In the genomic region with DNA sequence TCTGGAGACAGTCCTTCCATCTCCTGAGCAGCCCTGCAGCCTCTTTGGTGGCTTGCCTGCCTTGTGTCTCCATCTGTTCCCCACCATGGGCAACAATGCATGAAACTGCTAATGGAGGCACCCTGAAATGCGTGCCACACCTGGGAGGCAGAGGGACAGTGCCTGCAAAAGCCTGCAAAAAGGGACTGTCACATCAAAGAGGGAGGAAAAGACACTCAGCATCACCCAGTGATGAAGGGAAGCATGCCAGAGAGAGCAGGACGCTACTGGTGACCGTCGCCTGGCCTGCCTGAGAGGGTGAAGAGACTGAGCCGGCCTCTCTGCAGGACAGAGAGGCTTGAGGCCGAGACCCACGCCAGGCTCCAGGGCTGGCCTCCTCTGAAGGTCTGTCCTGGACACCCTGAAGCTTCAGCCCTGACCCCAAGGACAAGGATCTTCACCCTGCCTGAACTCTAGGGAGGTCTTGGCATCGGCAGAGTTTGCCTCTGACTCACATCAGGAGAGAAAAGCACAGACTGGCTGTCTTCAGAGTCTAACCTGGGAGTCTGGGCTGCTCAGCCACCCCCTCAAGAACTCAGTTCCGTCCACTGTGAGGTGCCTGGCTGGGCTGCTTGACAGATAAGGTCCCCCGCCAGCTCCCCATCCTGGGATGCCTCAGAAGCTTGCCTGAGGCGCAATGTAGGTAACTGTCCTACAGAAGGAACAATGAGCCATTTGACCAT, we compare ENCODE assay signal across 11 cellular contexts. TPM values are rescaled to one million over a fixed set of nuclear protein-coding genes. Genes with fewer than 3 reads are reported as not detected.
A peak's percentile ranks its signal among the peaks of the same experiment; 100 is the strongest.
DNase-seq lines count a peak whose midpoint lies in the region; ATAC-seq and TF ChIP-seq lines count a peak whose summit lies in the region.
"Had no signal": no experiment of that assay in that cellular context is flagged by ENCODE, and none has a peak within 500 bp of the region (broad histone marks: within the 10 kb centered on the region; RNA-seq: fewer than 3 reads in every experiment).

No MANE protein-coding gene starts in this region.

- H3K27me3 ChIP-seq in psoas muscle (ENCODE audit: insufficient read depth in 3 of 3, low read length in 2 of 3) (no peaks in the 10 kb centered on the region), testis (no peaks in the 10 kb centered on the region)
- H3K27me3 ChIP-seq: upper lobe of left lung had no signal

- H3K4me3 ChIP-seq in psoas muscle (no peak overlapping the region), testis (no peak overlapping the region)
- H3K4me3 ChIP-seq: upper lobe of left lung had no signal

- no peak overlapping the region for H3K4me3 Mint-ChIP-seq in T-helper 17 cell
- no peak overlapping the region for H3K4me3 Mint-ChIP-seq in Calu3 (ENCODE audit: low read depth, unreplicated experiment)

- no peaks in the 10 kb centered on the region for H3K9me3 ChIP-seq in T-helper 17 cell (ENCODE audit: control insufficient read depth, low read length, poor library complexity, severe bottlenecking)
- H3K9me3 ChIP-seq in psoas muscle = no peaks in the 10 kb centered on the region
- H3K9me3 ChIP-seq in testis = no peaks in the 10 kb centered on the region
- H3K9me3 ChIP-seq: upper lobe of left lung had no signal

- H3K27ac Mint-ChIP-seq in T-helper 17 cell (peak overlapping the region; percentile 19), Calu3 (ENCODE audit: unreplicated experiment) (no peak overlapping the region)

- H3K27ac ChIP-seq in psoas muscle = peak overlapping the region; percentile 92
- H3K27ac ChIP-seq in testis = no peak overlapping the region

- H3K9me3 Mint-ChIP-seq in Calu3 (ENCODE audit: low read depth, unreplicated experiment) = no peaks in the 10 kb centered on the region

- DNase-seq in T-helper 17 cell (no peak), psoas muscle (no peak), Calu3 (no peak), omental fat pad (ENCODE audit: low spot score) (no peak), COLO829 (ENCODE audit: low spot score) (no peak), testis (no peak)
- DNase-seq: effector CD4-positive, alpha-beta T cell; head of caudate nucleus had no signal

- BruUV-seq in Calu3 (replicated peaks; lab: Mats Ljungman, UMichigan) = no TSS peak

- H3K36me3 ChIP-seq in psoas muscle (ENCODE audit: insufficient read depth in 1 of 2, low read depth in 1 of 2) (no peaks in the 10 kb centered on the region), testis (ENCODE audit: low read depth, missing control alignments) (no peaks in the 10 kb centered on the region)
- H3K36me3 ChIP-seq: upper lobe of left lung had no signal

- peaks cover 68% of the 10 kb centered on the region for H3K4me1 ChIP-seq in psoas muscle
- peaks cover 11% of the 10 kb centered on the region for H3K4me1 ChIP-seq in testis

- H3K4me1 Mint-ChIP-seq in T-helper 17 cell = peaks cover 30% of the 10 kb centered on the region
- peaks cover 31% of the 10 kb centered on the region for H3K4me1 Mint-ChIP-seq in Calu3 (ENCODE audit: low read depth, unreplicated experiment)

- intact Hi-C loops in psoas muscle (cut with DNase I) (loop anchor here (5.0 kb wide), 2 partner anchors 70 to 165 kb away; no protein-coding TSS in a partner anchor), Calu3 (cut with micrococcal nuclease; ENCODE audit: unreplicated experiment) (no loop called here), testis (cut with DNase I; ENCODE audit: low total_unique reads) (no loop called here)

- H3K27me3 Mint-ChIP-seq in T-helper 17 cell (no peaks in the 10 kb centered on the region), Calu3 (ENCODE audit: unreplicated experiment) (no peaks in the 10 kb centered on the region)

- peak; percentile 0 for ATAC-seq in GM18508 (IDR thresholded peaks at IDR 0.05; ENCODE audit: insufficient read depth, unreplicated experiment)
- peak; percentile 4 for ATAC-seq in GM21529 (IDR thresholded peaks at IDR 0.05; ENCODE audit: unreplicated experiment)
- ATAC-seq in T-helper 17 cell = no peak
- peak in 2 of 4 donors; percentile 18 for ATAC-seq in psoas muscle
- no peak for ATAC-seq in omental fat pad (ENCODE audit: low FRiP score)

- no peak for TF ChIP-seq POLR2A in testis (IDR thresholded peaks at IDR 0.05)

- H3K36me3 Mint-ChIP-seq in T-helper 17 cell (ENCODE audit: low read depth) (no peaks in the 10 kb centered on the region), Calu3 (ENCODE audit: insufficient read depth, unreplicated experiment) (peaks cover 6% of the 10 kb centered on the region)

- TF ChIP-seq CTCF in psoas muscle (IDR thresholded peaks at IDR 0.05) = no peak
- TF ChIP-seq CTCF in Calu3 (IDR thresholded peaks at IDR 0.05; ENCODE audit: unreplicated experiment) = no peak
- TF ChIP-seq CTCF in omental fat pad (IDR thresholded peaks at IDR 0.05) = no peak
- no peak for TF ChIP-seq CTCF in testis (IDR thresholded peaks at IDR 0.05)

- 41 to 65% (median 50%) methylated on average over 11 of the region's 11 CpGs for WGBS in psoas muscle, 3 donors
- WGBS in testis, 2 donors = 90% methylated on average over 11 of the region's 11 CpGs

- CTCF ChIA-PET in Calu3 (lab: Charles Lee) = no interaction called here

RNA-seq across cellular contexts. Expression of gene ACSL1, which starts 8.1 kb away (rescaled TPM):
- 10 to 100 TPM; 12.1 to 13.3 TPM for total RNA-seq in T-helper 17 cell
- 1,000 to 10,000 TPM in 2 of 4 donors, 100 to 1,000 TPM in 2; 257 to 1,392 (median 704) TPM for total RNA-seq in psoas muscle
- polyA plus RNA-seq in psoas muscle = 1,000 to 10,000 TPM in 1 of 3 donors, 100 to 1,000 TPM in 2; 435 to 1,333 (median 781) TPM
- total RNA-seq in Calu3 (2022) = 19.1 and 31.9 TPM in 2 replicates
- total RNA-seq in omental fat pad = 1,000 to 10,000 TPM in 2 of 4 donors, 100 to 1,000 TPM in 2; 577 to 1,142 (median 917) TPM
- total RNA-seq in testis = 10 to 100 TPM; 31.6 to 59.8 TPM
- polyA plus RNA-seq in testis (ENCODE audit: insufficient read depth, low read depth, low replicate concordance) = 81.8 TPM

Comparison
In these comparisons a context has a peak if more than half of its experiments do, and no peak if none do; other contexts are left out.
1. ATAC-seq: peak in GM18508 (single experiment) and GM21529 (single experiment); none in T-helper 17 cell (single experiment) and omental fat pad (single experiment).
2. intact Hi-C loops: an anchor here in psoas muscle (5.0 kb wide); none called in Calu3 and testis.